In the genomic region with DNA sequence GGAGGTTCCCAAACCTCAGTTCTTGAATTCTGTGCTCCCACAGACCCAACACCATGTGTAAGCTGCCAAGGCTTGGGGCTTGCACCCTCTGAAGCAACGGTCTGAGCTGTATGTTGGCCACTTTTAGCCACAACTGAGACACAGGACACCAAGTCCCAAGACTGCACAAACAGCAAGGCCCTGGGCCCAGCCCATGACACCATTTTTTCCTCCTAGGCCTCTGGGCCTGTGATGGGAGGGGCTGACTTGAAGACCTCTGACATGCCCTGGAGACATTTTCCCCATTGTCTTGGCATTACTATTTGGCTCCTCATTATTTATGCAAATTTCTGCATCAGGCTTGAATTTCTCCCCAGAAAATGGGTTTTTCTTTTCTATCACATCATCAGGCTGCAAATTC, we compare ENCODE assay signal across 6 cellular contexts. TPM values are rescaled to one million over a fixed set of nuclear protein-coding genes. Genes with fewer than 3 reads are reported as not detected.
"Had no signal": no experiment of that assay in that cellular context is flagged by ENCODE, and none has a peak within 500 bp of the region (broad histone marks: within the 10 kb centered on the region; RNA-seq: fewer than 3 reads in every experiment).

No MANE protein-coding gene starts in this region.

RNA-seq across cellular contexts. Expression of gene A1CF, which starts 38.0 kb away (rescaled TPM):
- total RNA-seq: GM23248, GM23338, H1, H7, H9, HFFc6 had no signal
- polyA plus RNA-seq: GM23248, H1 had no signal
